In the genomic region with DNA sequence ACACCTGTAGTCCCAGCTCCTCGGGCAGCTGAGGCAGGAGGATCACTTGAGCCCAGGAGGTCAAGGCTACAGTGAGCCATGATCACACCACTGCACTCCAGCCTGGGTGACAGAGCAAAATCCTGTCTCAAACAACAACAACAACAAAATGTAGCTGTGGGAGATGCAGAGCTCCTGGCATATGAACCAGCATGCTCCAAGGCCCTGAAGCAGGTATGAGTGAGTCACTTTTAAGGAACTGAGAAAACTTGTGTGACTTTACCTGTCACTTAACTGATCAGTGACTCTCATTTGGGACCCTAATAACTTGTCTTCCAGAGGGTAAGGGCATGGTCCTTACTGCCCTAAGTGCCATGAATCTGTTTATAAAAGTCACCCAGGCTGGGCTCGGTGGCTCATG, we compare ENCODE assay signal across 23 cellular contexts.
"Had no signal": no experiment of that assay in that cellular context is flagged by ENCODE, and none has a peak within 500 bp of the region (broad histone marks: within the 10 kb centered on the region; RNA-seq: fewer than 3 reads in every experiment).

No MANE protein-coding gene starts in this region.

- H3K9me3 Mint-ChIP-seq: dendritic cell treated with granulocyte-macrophage colony-stimulating factor and Interleukin-4, amounts not matched to agents 40 ng/mL and 50 ng/mL, for 4 days; effector memory CD8-positive, alpha-beta T cell; endodermal cell; immature natural killer cell; memory B cell had no signal

- DNase-seq: colonic mucosa; cortex of kidney; effector CD8-positive, alpha-beta T cell; effector memory CD8-positive, alpha-beta T cell; endodermal cell; erythroblast; esophagus squamous epithelium; foreskin fibroblast; foreskin melanocyte; heart left ventricle; hypothalamus; immature natural killer cell; islet precursor cell; kidney; kidney glomerular epithelial cell; left colon; left ventricle myocardium inferior; mammary epithelial cell; mesendoderm; midbrain had no signal

- FAIRE-seq: endometrium, kidney had no signal

- H3K4me3 Mint-ChIP-seq: dendritic cell treated with granulocyte-macrophage colony-stimulating factor and Interleukin-4, amounts not matched to agents 40 ng/mL and 50 ng/mL, for 4 days; effector memory CD8-positive, alpha-beta T cell; endodermal cell; immature natural killer cell; memory B cell had no signal

- H3K27me3 Mint-ChIP-seq: dendritic cell treated with granulocyte-macrophage colony-stimulating factor and Interleukin-4, amounts not matched to agents 40 ng/mL and 50 ng/mL, for 4 days; effector memory CD8-positive, alpha-beta T cell; memory B cell had no signal

- H3K27ac Mint-ChIP-seq: dendritic cell treated with granulocyte-macrophage colony-stimulating factor and Interleukin-4, amounts not matched to agents 40 ng/mL and 50 ng/mL, for 4 days; effector memory CD8-positive, alpha-beta T cell; immature natural killer cell; memory B cell had no signal
